Comparison of ENCODE assay signal across 12 cellular contexts in genomic region chr10:95792874-95793285, GRCh38. TPM values are rescaled to one million over a fixed set of nuclear protein-coding genes. Genes with fewer than 3 reads are reported as not detected.
DNase-seq lines count a peak whose midpoint lies in the region; ATAC-seq and TF ChIP-seq lines count a peak whose summit lies in the region.
"Had no signal": no experiment of that assay in that cellular context is flagged by ENCODE, and none has a peak within 500 bp of the region (broad histone marks: within the 10 kb centered on the region; RNA-seq: fewer than 3 reads in every experiment).

No MANE protein-coding gene starts in this region.

- DNase-seq in EL: peak; percentile 42
- peak; percentile 15 for DNase-seq in UCSD-AML1 (lab: John Stamatoyannopoulos, UW; ENCODE audit: unreplicated experiment)
- DNase-seq in left ventricle myocardium inferior: no peak
- peak; percentile 73 for DNase-seq in renal cortical epithelial cell (ENCODE audit: low read depth)
- DNase-seq in progenitor cell of endocrine pancreas (ENCODE audit: low spot score, unreplicated experiment): no peak
- DNase-seq in RWPE1 (ENCODE audit: low spot score): no peak
- DNase-seq: activated CD4-positive, CD25-positive, alpha-beta regulatory T cell; NCI-H1436 treated with DMSO at 0.1 percent for 48 hours; pancreas had no signal

- TF ChIP-seq CTCF in left ventricle myocardium inferior (IDR thresholded peaks at IDR 0.05; ENCODE audit: borderline replicate concordance) (no peak), progenitor cell of endocrine pancreas (IDR thresholded peaks at IDR 0.05; ENCODE audit: unreplicated experiment) (no peak), RWPE1 (conservative IDR thresholded peaks at IDR 0.05; ENCODE audit: low read depth) (no peak)

- POLR2A ChIA-PET in RWPE1 (lab: Yijun Ruan, JAX; ENCODE audit: low non-redundant PET): no interaction called here

- no peaks in the 10 kb centered on the region for H3K9me3 ChIP-seq in left ventricle myocardium inferior (replicated peaks)
- H3K9me3 ChIP-seq: pancreas had no signal

- H3K27ac Mint-ChIP-seq in progenitor cell of endocrine pancreas: no peak overlapping the region

- no peak overlapping the region for H3K4me3 ChIP-seq in left ventricle myocardium inferior
- H3K4me3 ChIP-seq: pancreas had no signal

- H3K4me1 Mint-ChIP-seq in progenitor cell of endocrine pancreas (ENCODE audit: low read depth): no peaks in the 10 kb centered on the region
- H3K4me1 Mint-ChIP-seq: central memory CD8-positive, alpha-beta T cell had no signal

- H3K36me3 ChIP-seq in left ventricle myocardium inferior: no peaks in the 10 kb centered on the region
- H3K36me3 ChIP-seq: pancreas had no signal

- peaks cover 23% of the 10 kb centered on the region for H3K4me1 ChIP-seq in left ventricle myocardium inferior
- H3K4me1 ChIP-seq: pancreas had no signal

- H3K36me3 Mint-ChIP-seq in progenitor cell of endocrine pancreas (ENCODE audit: insufficient read depth): no peaks in the 10 kb centered on the region

- no peaks in the 10 kb centered on the region for H3K27me3 ChIP-seq in left ventricle myocardium inferior (ENCODE audit: low read depth)
- H3K27me3 ChIP-seq: pancreas had no signal

- H3K9me3 Mint-ChIP-seq in progenitor cell of endocrine pancreas (ENCODE audit: low read depth): no peaks in the 10 kb centered on the region
- H3K9me3 Mint-ChIP-seq: central memory CD8-positive, alpha-beta T cell had no signal

- CTCF ChIA-PET in RWPE1 (lab: Yijun Ruan, JAX): no interaction called here

- H3K27me3 Mint-ChIP-seq in progenitor cell of endocrine pancreas: no peaks in the 10 kb centered on the region

- intact Hi-C loops in left ventricle myocardium inferior (cut with micrococcal nuclease): no loop called here

- H3K4me3 Mint-ChIP-seq in progenitor cell of endocrine pancreas (ENCODE audit: low read depth): no peak overlapping the region
- H3K4me3 Mint-ChIP-seq: central memory CD8-positive, alpha-beta T cell had no signal

- H3K27ac ChIP-seq in left ventricle myocardium inferior (replicated peaks): peak overlapping the region; percentile 78
- H3K27ac ChIP-seq in RWPE1: no peak overlapping the region

- no peak for ATAC-seq in GM21360 (IDR thresholded peaks at IDR 0.05; ENCODE audit: unreplicated experiment)
- ATAC-seq in activated CD4-positive, CD25-positive, alpha-beta regulatory T cell treated with anti-CD3 and anti-CD28 coated beads, Interleukin-2, amount 50 U/mL, for 24 hours: no peak

RNA-seq across cellular contexts. Expression of gene ENTPD1, which starts 36.9 kb away (rescaled TPM):
- 7.7 TPM for total RNA-seq in left ventricle myocardium inferior
- 0.20 and 0.52 TPM in 2 replicates for total RNA-seq in renal cortical epithelial cell
- 0.29 TPM in 1 of 2 replicates, not detected in the other for total RNA-seq in progenitor cell of endocrine pancreas

Comparison
In these comparisons a context has a peak if more than half of its experiments do, and no peak if none do; other contexts are left out.
1. DNase-seq: peak in EL (single experiment), UCSD-AML1 (single experiment) and renal cortical epithelial cell (single experiment); none in left ventricle myocardium inferior (single experiment), progenitor cell of endocrine pancreas (single experiment) and RWPE1 (single experiment).